15 cellular contexts compared by ENCODE assay signal in the genomic region with DNA sequence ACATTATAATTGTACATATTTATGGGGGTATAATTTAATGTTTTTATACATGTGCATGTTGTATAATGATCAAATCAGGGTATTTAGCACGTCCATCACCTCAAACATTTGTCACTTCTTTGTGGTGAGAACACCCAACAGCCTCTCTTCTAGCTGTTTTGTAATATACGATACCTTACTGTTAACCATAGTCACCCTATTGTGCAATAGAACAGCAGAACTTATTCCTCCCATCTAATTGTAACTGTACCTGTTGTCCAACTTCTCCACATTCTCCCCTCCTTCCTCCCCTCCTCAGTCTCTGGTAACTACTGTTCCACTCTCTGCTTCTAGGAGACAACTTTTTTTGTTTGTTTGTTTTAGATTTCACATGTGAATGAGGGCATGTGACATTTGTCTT.
DNase-seq lines count a peak whose midpoint lies in the region; ATAC-seq, FAIRE-seq and TF ChIP-seq lines count a peak whose summit lies in the region.
"Had no signal": no experiment of that assay in that cellular context is flagged by ENCODE, and none has a peak within 500 bp of the region (broad histone marks: within the 10 kb centered on the region; RNA-seq: fewer than 3 reads in every experiment).

No MANE protein-coding gene starts in this region.

- H3K9ac ChIP-seq in IMR-90 (ENCODE audit: low read depth, low read length) = no peak overlapping the region
- H3K9ac ChIP-seq: BLaER1 had no signal

- H3K9me3 ChIP-seq in IMR-90 (ENCODE audit: control insufficient read depth, insufficient read depth, low read length) = peaks cover 5% of the 10 kb centered on the region
- no peaks in the 10 kb centered on the region for H3K9me3 ChIP-seq in ascending aorta
- H3K9me3 ChIP-seq: BLaER1, HAP-1 had no signal

- no peak for FAIRE-seq in bronchial epithelial cell (lab: Jason Lieb, UNC)

- H4K5ac ChIP-seq in IMR-90 (ENCODE audit: low read depth, low read length) = no peak overlapping the region

- no peak overlapping the region for H2BK5ac ChIP-seq in IMR-90 (ENCODE audit: low read depth, low read length, poor library complexity, severe bottlenecking)

- intact Hi-C loops in IMR-90 (cut with micrococcal nuclease) = no loop called here
- intact Hi-C loops in ascending aorta (cut with DNase I) = no loop called here

- no peak overlapping the region for H2BK120ac ChIP-seq in IMR-90 (ENCODE audit: low read depth, low read length)

- peak; percentile 29 for DNase-seq in SIG-M5 treated with dmso at 0.1 percent for 504 hours (lab: John Stamatoyannopoulos, UW; ENCODE audit: unreplicated experiment)
- no peak for DNase-seq in SIG-M5 (lab: John Stamatoyannopoulos, UW)
- no peak for DNase-seq in IMR-90
- DNase-seq in bronchial epithelial cell (ENCODE audit: low read depth) = peak; percentile 7
- DNase-seq in activated gamma-delta T cell (lab: John Stamatoyannopoulos, UW) = no peak
- DNase-seq in ascending aorta (ENCODE audit: low spot score in 2 of 2) = no peak
- no peak for DNase-seq in NCI-H748 (lab: John Stamatoyannopoulos, UW; ENCODE audit: unreplicated experiment)
- DNase-seq: 8988T; CD4-positive, alpha-beta memory T cell; DMS153; DMS79; GDM1 had no signal

- H3K4ac ChIP-seq in IMR-90 (ENCODE audit: low read depth, low read length) = no peak overlapping the region

- H3K4me2 ChIP-seq in IMR-90 (ENCODE audit: low read depth, low read length) = no peak overlapping the region
- H3K4me2 ChIP-seq: BLaER1 had no signal

- H3K23ac ChIP-seq in IMR-90 (ENCODE audit: low read depth, low read length) = no peak overlapping the region

- CTCF ChIA-PET in IMR-90 (lab: Yijun Ruan, JAX) = no interaction called here

- H3K4me3 ChIP-seq in IMR-90 (ENCODE audit: insufficient read depth, low read depth, low read length) (no peak overlapping the region), bronchial epithelial cell (ENCODE audit: low read depth, low read length) (no peak overlapping the region), ascending aorta (no peak overlapping the region)
- H3K4me3 ChIP-seq: BLaER1, HAP-1 had no signal

- TF ChIP-seq CTCF in IMR-90 (conservative IDR thresholded peaks at IDR 0.05; ENCODE audit: low read depth, low read length) (no peak), bronchial epithelial cell (IDR thresholded peaks at IDR 0.05; ENCODE audit: insufficient read depth, low read length, severe bottlenecking) (no peak), ascending aorta (IDR thresholded peaks at IDR 0.05) (no peak)

- POLR2A ChIA-PET in IMR-90 (lab: Charles Lee; ENCODE audit: unreplicated experiment) = no interaction called here

- no peak overlapping the region for H4K91ac ChIP-seq in IMR-90 (ENCODE audit: insufficient read depth, low read depth, low read length)

- dilution Hi-C loops in IMR-90 (cut with HindIII; ENCODE audit: low sequenced_read_pairs, unreplicated experiment) = no loop called here

- no peak overlapping the region for H2BK20ac ChIP-seq in IMR-90 (ENCODE audit: low read depth, low read length)

- in situ Hi-C loops in IMR-90 (cut with MboI; ENCODE audit: low sequenced_read_pairs) = no loop called here

- no TSS peak for BruUV-seq in IMR-90 (replicated peaks; lab: Mats Ljungman, UMichigan)

- no peak for TF ChIP-seq RAD21 in IMR-90 (IDR thresholded peaks at IDR 0.05; ENCODE audit: low read length)

- H3K14ac ChIP-seq in IMR-90 (replicated peaks; ENCODE audit: low read depth, low read length) = no peak overlapping the region

- H4K8ac ChIP-seq in IMR-90 (ENCODE audit: low read depth in 2 of 2, low read length in 2 of 2) = no peak overlapping the region

- no CpG with 5 or more reads among the region's 2 CpGs for WGBS in IMR-90 (ENCODE audit: extremely low coverage in 2 of 2, insufficient read length in 1 of 2), 2 experiments

- no peak overlapping the region for H3K27ac ChIP-seq in IMR-90 (ENCODE audit: insufficient read depth, low read length)
- no peak overlapping the region for H3K27ac ChIP-seq in ascending aorta
- H3K27ac ChIP-seq: BLaER1, HL-60 had no signal

- no peak overlapping the region for H2AK5ac ChIP-seq in IMR-90 (ENCODE audit: low read depth, low read length)

- no peaks in the 10 kb centered on the region for H3K9me1 ChIP-seq in IMR-90 (ENCODE audit: insufficient read depth, low read length)

- H3K56ac ChIP-seq in IMR-90 (ENCODE audit: extremely low read depth, insufficient read depth, low read length) = no peak overlapping the region

- H3K18ac ChIP-seq in IMR-90 (ENCODE audit: low read depth, low read length) = no peak overlapping the region

- H3K27me3 ChIP-seq in IMR-90 (ENCODE audit: control insufficient read depth, insufficient read depth, low read length) (no peaks in the 10 kb centered on the region), bronchial epithelial cell (ENCODE audit: control insufficient read depth, insufficient read depth, low read length) (no peaks in the 10 kb centered on the region), ascending aorta (no peaks in the 10 kb centered on the region)
- H3K27me3 ChIP-seq: BLaER1 had no signal

- H3K4me1 ChIP-seq in IMR-90 (ENCODE audit: control insufficient read depth, insufficient read depth, low read length) (no peaks in the 10 kb centered on the region), ascending aorta (no peaks in the 10 kb centered on the region)
- H3K4me1 ChIP-seq: HAP-1 had no signal

- H2AFZ ChIP-seq in IMR-90 (replicated peaks; ENCODE audit: low read length, poor library complexity) = no peak overlapping the region

- H2BK15ac ChIP-seq in IMR-90 (ENCODE audit: low read depth, low read length) = no peak overlapping the region

- no peak for ATAC-seq in IMR-90 (ENCODE audit: low read depth)

- no peaks in the 10 kb centered on the region for H4K20me1 ChIP-seq in IMR-90 (ENCODE audit: insufficient read depth, low read length)
- H4K20me1 ChIP-seq: BLaER1 had no signal

- no peak overlapping the region for H2AK9ac ChIP-seq in IMR-90 (replicated peaks; ENCODE audit: low read depth, low read length, poor library complexity)

- H3K36me3 ChIP-seq in IMR-90 (ENCODE audit: control insufficient read depth, insufficient read depth, low read length) (no peaks in the 10 kb centered on the region), bronchial epithelial cell (ENCODE audit: control insufficient read depth, insufficient read depth, low read length) (no peaks in the 10 kb centered on the region), ascending aorta (no peaks in the 10 kb centered on the region)
- H3K36me3 ChIP-seq: BLaER1, HAP-1 had no signal

- H3K79me1 ChIP-seq in IMR-90 (ENCODE audit: low read depth in 1 of 2, low read length in 2 of 2) = no peaks in the 10 kb centered on the region

- no peak for TF ChIP-seq POLR2A in IMR-90 (IDR thresholded peaks at IDR 0.05; ENCODE audit: low read depth, low read length)

TF ChIP-seq in IMR-90, 13 proteins besides CTCF, POLR2A, EP300 and RAD21:
- TF ChIP-seq CEBPB (IDR thresholded peaks at IDR 0.05; ENCODE audit: low read depth, low read length) (peak; percentile 67), CHD1 (IDR thresholded peaks at IDR 0.05; ENCODE audit: low read depth, low read length) (no peak)

Comparison
In these comparisons a context has a peak if more than half of its experiments do, and no peak if none do; other contexts are left out.
1. DNase-seq: peak in SIG-M5 treated with dmso at 0.1 percent for 504 hours (single experiment) and bronchial epithelial cell (single experiment); none in SIG-M5 (single experiment), IMR-90 (single experiment), activated gamma-delta T cell (single experiment), ascending aorta (0 of 2) and NCI-H748 (single experiment).